14 cellular contexts compared by ENCODE assay signal in genomic region chr1:151924691-151925587, GRCh38. TPM values are rescaled to one million over a fixed set of nuclear protein-coding genes. Genes with fewer than 3 reads are reported as not detected.
A peak's percentile ranks its signal among the peaks of the same experiment; 100 is the strongest.
DNase-seq lines count a peak whose midpoint lies in the region; ATAC-seq and TF ChIP-seq lines count a peak whose summit lies in the region.
"Had no signal": no experiment of that assay in that cellular context is flagged by ENCODE, and none has a peak within 500 bp of the region (broad histone marks: within the 10 kb centered on the region; RNA-seq: fewer than 3 reads in every experiment).

No MANE protein-coding gene starts in this region.

- peak; percentile 70 to 77 for ATAC-seq in activated T-cell treated with anti-CD3 and anti-CD28 coated beads, Interleukin-2, amount 50 U/mL, for 4 hours

- H3K27me3 Mint-ChIP-seq in activated T-cell treated with anti-CD3 and anti-CD28 coated beads, Interleukin-2, amount 50 U/mL, for 4 hours (ENCODE audit: low read depth): no peaks in the 10 kb centered on the region
- H3K27me3 Mint-ChIP-seq in IgD-negative memory B cell (peaks cover 2% of the 10 kb centered on the region), progenitor cell of endocrine pancreas (no peaks in the 10 kb centered on the region)
- no peaks in the 10 kb centered on the region for H3K27me3 Mint-ChIP-seq in activated T-helper 2 cell treated with anti-CD3 and anti-CD28 coated beads, Interferon-gamma antibody, Interleukin-2, Interleukin-4, amounts not matched to agents 10 μg/mL and 5 μg/mL and 100 μg/mL, durations not matched to agents 14 hours and 24 hours and 36 hours (ENCODE audit: low read depth)

- intact Hi-C loops in activated T-helper 2 cell treated with anti-CD3 and anti-CD28 coated beads, Interferon-gamma antibody, Interleukin-2, Interleukin-4, amounts not matched to agents 10 μg/mL and 5 μg/mL and 100 μg/mL, durations not matched to agents 14 hours and 24 hours and 36 hours (cut with micrococcal nuclease): no loop called here

- no peaks in the 10 kb centered on the region for H3K36me3 Mint-ChIP-seq in activated T-cell treated with anti-CD3 and anti-CD28 coated beads, Interleukin-2, amount 50 U/mL, for 4 hours (ENCODE audit: insufficient read depth)
- peaks cover 3% of the 10 kb centered on the region for H3K36me3 Mint-ChIP-seq in IgD-negative memory B cell
- H3K36me3 Mint-ChIP-seq in activated T-helper 2 cell treated with anti-CD3 and anti-CD28 coated beads, Interferon-gamma antibody, Interleukin-2, Interleukin-4, amounts not matched to agents 10 μg/mL and 5 μg/mL and 100 μg/mL, durations not matched to agents 14 hours and 24 hours and 36 hours (ENCODE audit: low read depth): no peaks in the 10 kb centered on the region
- H3K36me3 Mint-ChIP-seq in progenitor cell of endocrine pancreas (ENCODE audit: insufficient read depth): peaks cover under 1% of the 10 kb centered on the region

- H3K4me1 Mint-ChIP-seq in activated T-cell treated with anti-CD3 and anti-CD28 coated beads, Interleukin-2, amount 50 U/mL, for 4 hours (ENCODE audit: low read depth): peaks cover 15% of the 10 kb centered on the region
- H3K4me1 Mint-ChIP-seq in IgD-negative memory B cell: peaks cover 33 to 37% (median 34%) of the 10 kb centered on the region in 3 donors
- peaks cover 30% of the 10 kb centered on the region for H3K4me1 Mint-ChIP-seq in activated T-helper 2 cell treated with anti-CD3 and anti-CD28 coated beads, Interferon-gamma antibody, Interleukin-2, Interleukin-4, amounts not matched to agents 10 μg/mL and 5 μg/mL and 100 μg/mL, durations not matched to agents 14 hours and 24 hours and 36 hours (ENCODE audit: low read depth)
- peaks cover 46% of the 10 kb centered on the region for H3K4me1 Mint-ChIP-seq in progenitor cell of endocrine pancreas (ENCODE audit: low read depth)

- H3K9me3 Mint-ChIP-seq in activated T-cell treated with anti-CD3 and anti-CD28 coated beads, Interleukin-2, amount 50 U/mL, for 4 hours: no peaks in the 10 kb centered on the region
- H3K9me3 Mint-ChIP-seq in IgD-negative memory B cell (peaks cover 0 to 4% (median 4%) of the 10 kb centered on the region in 3 donors), progenitor cell of endocrine pancreas (ENCODE audit: low read depth) (no peaks in the 10 kb centered on the region)
- H3K9me3 Mint-ChIP-seq in activated T-helper 2 cell treated with anti-CD3 and anti-CD28 coated beads, Interferon-gamma antibody, Interleukin-2, Interleukin-4, amounts not matched to agents 10 μg/mL and 5 μg/mL and 100 μg/mL, durations not matched to agents 14 hours and 24 hours and 36 hours: no peaks in the 10 kb centered on the region

- H3K27ac Mint-ChIP-seq in IgD-negative memory B cell: peak overlapping the region in 2 of 3 donors; percentile 14 to 67
- peak overlapping the region; percentile 62 for H3K27ac Mint-ChIP-seq in activated T-helper 2 cell treated with anti-CD3 and anti-CD28 coated beads, Interferon-gamma antibody, Interleukin-2, Interleukin-4, amounts not matched to agents 10 μg/mL and 5 μg/mL and 100 μg/mL, durations not matched to agents 14 hours and 24 hours and 36 hours
- peak overlapping the region; percentile 23 for H3K27ac Mint-ChIP-seq in progenitor cell of endocrine pancreas

- no peak for DNase-seq in activated T-cell treated with anti-CD3 and anti-CD28 coated beads, Interleukin-2, amount 50 U/mL, for 4 hours
- no peak for DNase-seq in activated T-cell treated with anti-CD3 and anti-CD28 coated beads, Interleukin-2, amount 50 U/mL, for 48 hours
- DNase-seq in activated T-helper 2 cell treated with anti-CD3 and anti-CD28 coated beads, Interferon-gamma antibody, Interleukin-2, Interleukin-4, amounts not matched to agents 10 μg/mL and 5 μg/mL and 100 μg/mL, durations not matched to agents 14 hours and 24 hours and 36 hours (ENCODE audit: low spot score): no peak
- DNase-seq in progenitor cell of endocrine pancreas (ENCODE audit: low spot score, unreplicated experiment): no peak
- DNase-seq in kidney glomerular epithelial cell (lab: John Stamatoyannopoulos, UW): no peak
- no peak for DNase-seq in T1000 (lab: John Stamatoyannopoulos, UW)
- no peak for DNase-seq in middle frontal gyrus (ENCODE audit: extremely low spot score, low spot score)
- DNase-seq: central memory CD4-positive, alpha-beta T cell; DMS79; MG63; NCI-H2171 treated with DMSO at 0.1 percent for 48 hours; ovary; stimulated activated CD4-positive, alpha-beta T cell treated with anti-CD3 and anti-CD28 coated beads, Interleukin-15, amount 100 ng/mL, for 24 hours had no signal

- no peak for TF ChIP-seq CTCF in progenitor cell of endocrine pancreas (IDR thresholded peaks at IDR 0.05; ENCODE audit: unreplicated experiment)

- no peak overlapping the region for H3K4me3 Mint-ChIP-seq in activated T-cell treated with anti-CD3 and anti-CD28 coated beads, Interleukin-2, amount 50 U/mL, for 4 hours
- H3K4me3 Mint-ChIP-seq in IgD-negative memory B cell (no peak overlapping the region), progenitor cell of endocrine pancreas (ENCODE audit: low read depth) (no peak overlapping the region)
- H3K4me3 Mint-ChIP-seq in activated T-helper 2 cell treated with anti-CD3 and anti-CD28 coated beads, Interferon-gamma antibody, Interleukin-2, Interleukin-4, amounts not matched to agents 10 μg/mL and 5 μg/mL and 100 μg/mL, durations not matched to agents 14 hours and 24 hours and 36 hours (ENCODE audit: low read depth): no peak overlapping the region

RNA-seq across cellular contexts. Expression of gene THEM4, which starts 15.6 kb away (rescaled TPM):
- 10 to 100 TPM; 23.2 to 29.1 (median 24.6) TPM for total RNA-seq in activated T-cell treated with anti-CD3 and anti-CD28 coated beads, Interleukin-2, amount 50 U/mL, for 4 hours
- polyA plus RNA-seq in IgD-negative memory B cell: 23.6 TPM
- 27.2 and 28.0 TPM in 2 replicates for total RNA-seq in activated T-helper 2 cell treated with anti-CD3 and anti-CD28 coated beads, Interferon-gamma antibody, Interleukin-2, Interleukin-4, amounts not matched to agents 10 μg/mL and 5 μg/mL and 100 μg/mL, durations not matched to agents 14 hours and 24 hours and 36 hours
- total RNA-seq in progenitor cell of endocrine pancreas: 17.3 and 21.5 TPM in 2 replicates
